In genomic region chr7:45223078-45223477, GRCh38 we compare ENCODE assay signal across 27 cellular contexts.
"Had no signal": no experiment of that assay in that cellular context is flagged by ENCODE, and none has a peak within 500 bp of the region (broad histone marks: within the 10 kb centered on the region; RNA-seq: fewer than 3 reads in every experiment).

No MANE protein-coding gene starts in this region.

- DNase-seq: heart right ventricle; left ventricle myocardium superior; lower lobe of right lung; midbrain; mucosa of descending colon; occipital lobe; psoas muscle; stimulated activated CD4-positive, alpha-beta T cell treated with anti-CD3 and anti-CD28 coated beads, Interleukin-12 subunit alpha, Interleukin-12 subunit beta, amount 100 ng/mL, for 4 hours; stimulated activated CD4-positive, alpha-beta T cell treated with anti-CD3 and anti-CD28 coated beads, Interleukin-15, amount 100 ng/mL, for 24 hours; stimulated activated CD4-positive, alpha-beta T cell treated with anti-CD3 and anti-CD28 coated beads, Interleukin-2, amount 100 ng/mL, for 24 hours; stimulated activated CD4-positive, alpha-beta T cell treated with anti-CD3 and anti-CD28 coated beads, Interleukin-4, amount 100 ng/mL, for 1 hour; stimulated activated naive CD4-positive, alpha-beta T cell treated with Interleukin-2 at 50 U/mL for 16 hours; stimulated activated naive CD8-positive, alpha-beta T cell treated with anti-CD3 and anti-CD28 coated beads, Interleukin-15, amount 100 ng/mL, for 72 hours; substantia nigra; upper lobe of left lung had no signal

- H2AFZ ChIP-seq: hepatocyte, parathyroid adenoma had no signal

- H3K4me3 Mint-ChIP-seq: memory B cell; naive thymus-derived CD4-positive, alpha-beta T cell; natural killer cell treated with Interleukin-12 subunit alpha and Interleukin-12 subunit beta and Interleukin-15 and Interleukin-18, amount 100 ng/mL, for 72 hours; neural crest cell; stimulated activated effector memory CD8-positive, alpha-beta T cell treated with anti-CD3 and anti-CD28 coated beads, Interleukin-12 subunit alpha, Interleukin-12 subunit beta, amount 100 ng/mL, for 72 hours; stimulated activated naive CD8-positive, alpha-beta T cell treated with anti-CD3 and anti-CD28 coated beads, Interleukin-15, amount 100 ng/mL, for 72 hours had no signal

- H3K27ac Mint-ChIP-seq: memory B cell; natural killer cell treated with Interleukin-12 subunit alpha and Interleukin-12 subunit beta and Interleukin-15 and Interleukin-18, amount 100 ng/mL, for 72 hours; stimulated activated effector memory CD8-positive, alpha-beta T cell treated with anti-CD3 and anti-CD28 coated beads, Interleukin-12 subunit alpha, Interleukin-12 subunit beta, amount 100 ng/mL, for 72 hours; stimulated activated naive CD8-positive, alpha-beta T cell treated with anti-CD3 and anti-CD28 coated beads, Interleukin-15, amount 100 ng/mL, for 72 hours had no signal

- H3K4me1 ChIP-seq: lower lobe of right lung, parathyroid adenoma, psoas muscle, tibial nerve, vagina had no signal

- H3K9me3 ChIP-seq: heart right ventricle, lower lobe of right lung, mucosa of descending colon, neutrophil, psoas muscle, tibial nerve, upper lobe of left lung, vagina had no signal

- H3K27me3 ChIP-seq: tibial nerve, upper lobe of left lung, vagina had no signal

- ATAC-seq: left ventricle myocardium superior; lower lobe of right lung; mucosa of descending colon; naive thymus-derived CD4-positive, alpha-beta T cell; natural killer cell treated with Interleukin-12 subunit alpha and Interleukin-12 subunit beta and Interleukin-15 and Interleukin-18, amount 100 ng/mL, for 72 hours; psoas muscle; sciatic nerve; stimulated activated effector memory CD8-positive, alpha-beta T cell treated with anti-CD3 and anti-CD28 coated beads, Interleukin-12 subunit alpha, Interleukin-12 subunit beta, amount 100 ng/mL, for 72 hours; stimulated activated naive CD8-positive, alpha-beta T cell treated with anti-CD3 and anti-CD28 coated beads, Interleukin-15, amount 100 ng/mL, for 72 hours had no signal

- H3K36me3 ChIP-seq: heart right ventricle, lower lobe of right lung, neutrophil, tibial nerve, upper lobe of left lung, vagina had no signal

- H3K36me3 Mint-ChIP-seq: memory B cell; naive thymus-derived CD4-positive, alpha-beta T cell; natural killer cell treated with Interleukin-12 subunit alpha and Interleukin-12 subunit beta and Interleukin-15 and Interleukin-18, amount 100 ng/mL, for 72 hours; stimulated activated effector memory CD8-positive, alpha-beta T cell treated with anti-CD3 and anti-CD28 coated beads, Interleukin-12 subunit alpha, Interleukin-12 subunit beta, amount 100 ng/mL, for 72 hours had no signal

- H3K4me2 ChIP-seq: hepatocyte had no signal

- H3K9me3 Mint-ChIP-seq: memory B cell; natural killer cell treated with Interleukin-12 subunit alpha and Interleukin-12 subunit beta and Interleukin-15 and Interleukin-18, amount 100 ng/mL, for 72 hours; neural crest cell; stimulated activated effector memory CD8-positive, alpha-beta T cell treated with anti-CD3 and anti-CD28 coated beads, Interleukin-12 subunit alpha, Interleukin-12 subunit beta, amount 100 ng/mL, for 72 hours; stimulated activated naive CD8-positive, alpha-beta T cell treated with anti-CD3 and anti-CD28 coated beads, Interleukin-15, amount 100 ng/mL, for 72 hours had no signal

- H3K9ac ChIP-seq: parathyroid adenoma had no signal

- H3K79me2 ChIP-seq: hepatocyte, parathyroid adenoma had no signal

- H3K27ac ChIP-seq: heart right ventricle, hepatocyte, lower lobe of right lung, neutrophil, parathyroid adenoma, psoas muscle, skin epidermis, tibial nerve, upper lobe of left lung, vagina had no signal

- H3K4me3 ChIP-seq: heart right ventricle, hepatocyte, lower lobe of right lung, mucosa of descending colon, psoas muscle, skin epidermis, tibial nerve, upper lobe of left lung, vagina had no signal

- H3K4me1 Mint-ChIP-seq: memory B cell; naive thymus-derived CD4-positive, alpha-beta T cell; stimulated activated effector memory CD8-positive, alpha-beta T cell treated with anti-CD3 and anti-CD28 coated beads, Interleukin-12 subunit alpha, Interleukin-12 subunit beta, amount 100 ng/mL, for 72 hours had no signal
